In genomic region chr10:132994371-132994796, GRCh38 we compare ENCODE assay signal across 12 cellular contexts. TPM values are rescaled to one million over a fixed set of nuclear protein-coding genes. Genes with fewer than 3 reads are reported as not detected.
DNase-seq lines count a peak whose midpoint lies in the region; ATAC-seq and TF ChIP-seq lines count a peak whose summit lies in the region.
"Had no signal": no experiment of that assay in that cellular context is flagged by ENCODE, and none has a peak within 500 bp of the region (broad histone marks: within the 10 kb centered on the region; RNA-seq: fewer than 3 reads in every experiment).

No MANE protein-coding gene starts in this region.

- peak overlapping the region; percentile 20 for H3K4me2 ChIP-seq in skeletal muscle satellite cell (ENCODE audit: low read length)

- TF ChIP-seq POLR2A in lower leg skin (IDR thresholded peaks at IDR 0.05), result no peak

- intact Hi-C loops in right cardiac atrium (cut with DNase I) (no loop called here), lower leg skin (cut with DNase I; ENCODE audit: low total_unique reads) (no loop called here)

- ATAC-seq in right cardiac atrium, result no peak
- ATAC-seq in GM18519 (IDR thresholded peaks at IDR 0.05; ENCODE audit: low FRiP score, unreplicated experiment), result no peak

- H3K36me3 ChIP-seq in brain microvascular endothelial cell (replicated peaks) (no peaks in the 10 kb centered on the region), skeletal muscle satellite cell (ENCODE audit: insufficient read depth, low read length) (no peaks in the 10 kb centered on the region)

- no peaks in the 10 kb centered on the region for H3K9me3 ChIP-seq in right cardiac atrium (ENCODE audit: control insufficient read depth, low read length)
- H3K9me3 ChIP-seq in skeletal muscle satellite cell (replicated peaks; ENCODE audit: low read length), result no peaks in the 10 kb centered on the region

- no peak overlapping the region for H3K27ac ChIP-seq in brain microvascular endothelial cell
- no peak overlapping the region for H3K27ac ChIP-seq in right cardiac atrium (ENCODE audit: low read length)

- no peaks in the 10 kb centered on the region for H3K27me3 ChIP-seq in brain microvascular endothelial cell (replicated peaks)
- H3K27me3 ChIP-seq in right cardiac atrium (ENCODE audit: control insufficient read depth, insufficient read depth), result no peaks in the 10 kb centered on the region
- H3K27me3 ChIP-seq in skeletal muscle satellite cell (ENCODE audit: control insufficient read depth, insufficient read depth, low read length), result no peaks in the 10 kb centered on the region

- TF ChIP-seq CTCF in brain microvascular endothelial cell (IDR thresholded peaks at IDR 0.05; ENCODE audit: low read depth, low read length, missing control alignments), result no peak
- TF ChIP-seq CTCF in lower leg skin (IDR thresholded peaks at IDR 0.05), result no peak

- 24% methylated on average over 24 of the region's 24 CpGs for WGBS in right cardiac atrium
- 19 to 34% methylated on average over 20 to 24 of the region's 24 CpGs for WGBS in lower leg skin, 2 donors

- peak; percentile 62 for DNase-seq in GM03348 (ENCODE audit: low spot score)
- DNase-seq in brain microvascular endothelial cell, result peak; percentile 31
- DNase-seq in right cardiac atrium, result peak in 2 of 3 donors; percentile 16 to 57
- DNase-seq in lower leg skin (ENCODE audit: low spot score in 2 of 2), result no peak
- no peak for DNase-seq in NCI-H1930 (lab: John Stamatoyannopoulos, UW)
- no peak for DNase-seq in HuH-7.5 (ENCODE audit: low spot score)
- DNase-seq: activated T-cell treated with anti-CD3 and anti-CD28 coated beads, Interleukin-2, amount 50 U/mL, for 1 hour; NCI-H526 treated with DMSO at 0.1 percent for 48 hours; SHP77; small intestine had no signal

- in situ Hi-C loops in brain microvascular endothelial cell (cut with HindIII; ENCODE audit: low pct_ligation_motif_present, low sequenced_read_pairs), result no loop called here

- H3K4me3 ChIP-seq in brain microvascular endothelial cell (ENCODE audit: low read depth, low read length) (peak overlapping the region; percentile 35), right cardiac atrium (ENCODE audit: low read length) (peak overlapping the region; percentile 37), skeletal muscle satellite cell (ENCODE audit: low read length) (no peak overlapping the region), lower leg skin (ENCODE audit: low read depth, poor library complexity, severe bottlenecking) (no peak overlapping the region)

- H3K4me1 ChIP-seq in right cardiac atrium (ENCODE audit: control insufficient read depth, insufficient read depth, low read length), result no peaks in the 10 kb centered on the region
- H3K4me1 ChIP-seq in skeletal muscle satellite cell (ENCODE audit: control insufficient read depth, insufficient read depth, low read length), result no peaks in the 10 kb centered on the region

- no peak overlapping the region for H3K9ac ChIP-seq in skeletal muscle satellite cell (ENCODE audit: low read depth, low read length)

RNA-seq across cellular contexts. Expression of gene CFAP46, which starts 52.0 kb away (rescaled TPM):
- total RNA-seq in right cardiac atrium (1 to 10 TPM; 1.5 to 1.8 (median 1.7) TPM), lower leg skin (under 1 TPM in 2 of 4 donors, not detected in 2; 0.32 to 0.54 TPM)
- polyA plus RNA-seq in right cardiac atrium, result 1.00 TPM
- 0.25 and 1.1 TPM in 2 replicates for total RNA-seq in skeletal muscle satellite cell (2012; rRNA removed)

Comparison
In these comparisons a context has a peak if more than half of its experiments do, and no peak if none do; other contexts are left out.
1. DNase-seq: peak in GM03348 (single experiment), brain microvascular endothelial cell (single experiment) and right cardiac atrium (2 of 3); none in lower leg skin (0 of 2), NCI-H1930 (0 of 2) and HuH-7.5 (single experiment).
2. H3K4me3 ChIP-seq: peak in brain microvascular endothelial cell (single experiment) and right cardiac atrium (single experiment); none in skeletal muscle satellite cell (single experiment) and lower leg skin (single experiment).